In the genomic region with DNA sequence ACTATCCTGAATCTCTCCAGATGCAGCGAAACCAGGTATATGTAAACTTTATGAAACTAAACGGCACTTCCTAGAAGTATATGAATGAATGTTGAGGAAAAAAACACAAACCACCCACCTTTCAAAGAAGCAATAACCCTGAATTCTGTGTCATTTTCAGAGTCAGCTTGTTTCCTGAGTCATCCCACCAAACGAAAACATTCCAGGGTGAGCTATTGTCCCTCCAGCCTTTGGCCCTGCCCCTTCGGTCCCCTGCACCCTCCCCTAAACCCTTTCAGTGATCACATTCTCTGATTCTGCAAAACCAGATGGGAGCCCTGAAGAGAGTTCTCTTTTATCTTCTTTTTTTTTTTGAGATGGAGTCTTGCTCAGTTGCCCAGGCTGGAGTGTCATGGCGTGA, we compare ENCODE assay signal across 20 cellular contexts.
DNase-seq lines count a peak whose midpoint lies in the region; ATAC-seq, FAIRE-seq and TF ChIP-seq lines count a peak whose summit lies in the region.
"Had no signal": no experiment of that assay in that cellular context is flagged by ENCODE, and none has a peak within 500 bp of the region (broad histone marks: within the 10 kb centered on the region; RNA-seq: fewer than 3 reads in every experiment).

No MANE protein-coding gene starts in this region.

- peak overlapping the region; percentile 34 for H3K4me2 ChIP-seq in A549
- H3K4me2 ChIP-seq: BLaER1 treated with 17β-estradiol and CSF1 and Interleukin-3, amounts not matched to agents 10 nM and 100 nM; GM23338 had no signal

- no peaks in the 10 kb centered on the region for H3K9me3 ChIP-seq in A549
- no peaks in the 10 kb centered on the region for H3K9me3 ChIP-seq in spleen
- no peaks in the 10 kb centered on the region for H3K9me3 ChIP-seq in ascending aorta
- H3K9me3 ChIP-seq: BLaER1 treated with 17β-estradiol and CSF1 and Interleukin-3, amounts not matched to agents 10 nM and 100 nM had no signal

- H3K27ac ChIP-seq in A549 (peak overlapping the region in 1 of 2 experiments; percentile 31; a peak in 1 of 6 replicates), spleen (no peak overlapping the region), ascending aorta (no peak overlapping the region)
- H3K27ac ChIP-seq: BLaER1 treated with 17β-estradiol and CSF1 and Interleukin-3, amounts not matched to agents 10 nM and 100 nM had no signal

- TF ChIP-seq POLR2A in A549 (IDR thresholded peaks at IDR 0.05; ENCODE audit: low read length) (no peak), spleen (IDR thresholded peaks at IDR 0.05) (no peak)

- TF ChIP-seq EP300 in A549 (IDR thresholded peaks at IDR 0.05): no peak

- H3K4me1 ChIP-seq in A549 (peaks cover 23% of the 10 kb centered on the region; the same call in 2 of the 3 replicates), spleen (no peaks in the 10 kb centered on the region), ascending aorta (no peaks in the 10 kb centered on the region)

- POLR2A ChIA-PET in A549 (lab: Yijun Ruan, JAX): no interaction called here

- TF ChIP-seq CTCF in A549 (IDR thresholded peaks at IDR 0.05) (no peak), spleen (IDR thresholded peaks at IDR 0.05 in 8 of 11, conservative IDR thresholded peaks at IDR 0.05 in 3 of 11) (no peak), ascending aorta (IDR thresholded peaks at IDR 0.05) (no peak)

- CTCF ChIA-PET in A549 (lab: Yijun Ruan, JAX): interaction anchor here (1.0 kb wide), 1 partner anchor 8 kb away, joined by 3 read pairs; no protein-coding TSS in a partner anchor

- intact Hi-C loops in spleen (cut with DNase I; ENCODE audit: low total_unique reads) (no loop called here), Right ventricle myocardium inferior (cut with DNase I) (no loop called here), ascending aorta (cut with DNase I) (no loop called here)

- no peak for TF ChIP-seq RAD21 in A549 (conservative IDR thresholded peaks at IDR 0.05 in 1 of 2, IDR thresholded peaks at IDR 0.05 in 1 of 2)

- ATAC-seq in A549 (no peak), Right ventricle myocardium inferior (no peak)
- ATAC-seq: CD8-positive, alpha-beta T cell; GM23338 had no signal

- 38% methylated on average over 5 of the region's 5 CpGs for WGBS in A549 (ENCODE audit: missing lambda C conversion rate)
- 66 to 80% (median 76%) methylated on average over 5 of the region's 5 CpGs for WGBS in spleen, 5 donors

- DNase-seq in A549 (ENCODE audit: low read depth in 1 of 2, low spot score in 1 of 2): no peak
- DNase-seq in ELR (ENCODE audit: low read depth): peak; percentile 0
- peak; percentile 35 for DNase-seq in RCC 7860 (ENCODE audit: low spot score)
- peak; percentile 55 for DNase-seq in kidney tubule cell (ENCODE audit: low spot score)
- no peak for DNase-seq in spleen
- no peak for DNase-seq in stimulated activated CD8-positive, alpha-beta memory T cell treated with anti-CD3 and anti-CD28 coated beads, Interleukin-4, amount 100 ng/mL, for 48 hours
- DNase-seq in Right ventricle myocardium inferior (ENCODE audit: missing footprints): no peak
- DNase-seq in ascending aorta (ENCODE audit: low spot score in 2 of 2): no peak
- DNase-seq: 8988T; CD8-positive, alpha-beta T cell; DMS 273 treated with DMSO at 0.1 percent for 48 hours; DMS53; DND-41; GDM1; HCEC 1CT had no signal

- H3K4me3 ChIP-seq in A549 (no peak overlapping the region), spleen (no peak overlapping the region), ascending aorta (no peak overlapping the region)
- H3K4me3 ChIP-seq: BLaER1 treated with 17β-estradiol and CSF1 and Interleukin-3, amounts not matched to agents 10 nM and 100 nM; GM23338 had no signal

- H3K36me3 ChIP-seq in spleen: no peaks in the 10 kb centered on the region
- H3K36me3 ChIP-seq in ascending aorta: no peaks in the 10 kb centered on the region
- H3K36me3 ChIP-seq: BLaER1 treated with 17β-estradiol and CSF1 and Interleukin-3, amounts not matched to agents 10 nM and 100 nM had no signal

- no peak for FAIRE-seq in A549 (lab: Jason Lieb, UNC)
- no peak for FAIRE-seq in RCC 7860 (lab: Jason Lieb, UNC)
- FAIRE-seq: GM12892, GM18507, H54 had no signal

- H3K27me3 ChIP-seq in spleen (replicated peaks in 1 of 7) (no peaks in the 10 kb centered on the region), ascending aorta (no peaks in the 10 kb centered on the region)
- H3K27me3 ChIP-seq: BLaER1 treated with 17β-estradiol and CSF1 and Interleukin-3, amounts not matched to agents 10 nM and 100 nM had no signal

TF ChIP-seq in A549, 52 proteins besides CTCF, POLR2A, EP300 and RAD21:
- TF ChIP-seq JUNB (IDR thresholded peaks at IDR 0.05) (no peak), RFX5 (IDR thresholded peaks at IDR 0.05) (no peak), ZFP36 (IDR thresholded peaks at IDR 0.05; ENCODE audit: borderline replicate concordance, partially characterized antibody) (no peak), KDM5A (IDR thresholded peaks at IDR 0.05) (no peak), EHMT2 (IDR thresholded peaks at IDR 0.05; ENCODE audit: low read depth) (no peak), NPAS2 (CRISPR knock-in tag; IDR thresholded peaks at IDR 0.05; ENCODE audit: borderline replicate concordance) (no peak), FOSL2 (IDR thresholded peaks at IDR 0.05) (no peak), FOSL2 (CRISPR knock-in tag; IDR thresholded peaks at IDR 0.05) (no peak), FOSB (CRISPR knock-in tag; IDR thresholded peaks at IDR 0.05) (no peak), HOXA7 (CRISPR knock-in tag; IDR thresholded peaks at IDR 0.05) (no peak), ZNF302 (CRISPR knock-in tag; IDR thresholded peaks at IDR 0.05) (no peak), MYC (IDR thresholded peaks at IDR 0.05; ENCODE audit: borderline replicate concordance, low read length) (no peak), HDAC2 (IDR thresholded peaks at IDR 0.05) (no peak), MAZ (IDR thresholded peaks at IDR 0.05; ENCODE audit: borderline replicate concordance, low read depth, low read length) (no peak), ESRRA (IDR thresholded peaks at IDR 0.05; ENCODE audit: borderline replicate concordance, low read length) (no peak)
TF ChIP-seq in A549: peak in this region for 0.

Comparison
In these comparisons a context has a peak if more than half of its experiments do, and no peak if none do; other contexts are left out.
1. DNase-seq: peak in ELR (single experiment), RCC 7860 (single experiment) and kidney tubule cell (single experiment); none in A549 (0 of 2), spleen (single experiment), stimulated activated CD8-positive, alpha-beta memory T cell treated with anti-CD3 and anti-CD28 coated beads, Interleukin-4, amount 100 ng/mL, for 48 hours (single experiment), Right ventricle myocardium inferior (single experiment) and ascending aorta (0 of 2).